In the genomic region with DNA sequence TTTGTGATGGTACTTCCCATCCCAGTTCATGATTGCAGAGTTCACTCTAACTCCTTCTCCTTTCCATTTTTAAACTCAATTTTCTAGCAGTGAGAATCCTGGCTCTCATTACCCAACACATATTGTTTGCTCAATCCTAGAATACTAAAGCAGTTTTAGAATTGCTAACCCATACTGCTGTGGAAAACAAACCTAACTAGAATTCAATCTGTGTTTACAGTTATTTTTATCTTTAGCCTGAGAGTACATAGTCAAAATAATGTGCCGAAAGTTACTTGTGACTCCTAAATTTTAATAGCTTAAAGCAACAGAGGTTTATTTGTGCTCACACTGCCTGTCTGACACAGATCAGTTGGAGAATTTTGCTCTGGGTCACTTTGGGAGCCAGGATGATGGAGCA, we compare ENCODE assay signal across 23 cellular contexts.
"Had no signal": no experiment of that assay in that cellular context is flagged by ENCODE, and none has a peak within 500 bp of the region (broad histone marks: within the 10 kb centered on the region; RNA-seq: fewer than 3 reads in every experiment).

No MANE protein-coding gene starts in this region.

- H3K36me3 ChIP-seq: SJSA1 had no signal

- H3K27ac ChIP-seq: HL-60, KMS-11, SJSA1, SK-N-MC had no signal

- H3K4me3 ChIP-seq: K562, SJSA1, SK-N-MC had no signal

- H3K27me3 ChIP-seq: SJSA1 had no signal

- DNase-seq: Kasumi-1, MM.1S, MV-4-11, NCI-H1048, NCI-H1105, NCI-H1417, NCI-H146, NCI-H1694 treated with DMSO at 0.1 percent for 48 hours, NCI-H1930, NCI-H2081, NCI-H2107, NCI-H2227 treated with DMSO at 0.1 percent for 48 hours, NCI-H524, NCI-H69, NCI-H774, Right ventricle myocardium superior, RPMI8226, SIG-M5 had no signal

- H3K9me3 ChIP-seq: SJSA1 had no signal

- H3K4me1 ChIP-seq: SJSA1 had no signal
